In genomic region chr6:90694802-90695201, GRCh38 we compare ENCODE assay signal across 1 cellular context.
TF ChIP-seq lines count a peak whose summit lies in the region.

No MANE protein-coding gene starts in this region.

TF ChIP-seq in HEK293, 187 proteins besides CTCF, POLR2A, EP300 and RAD21 (continued from another document):
- TF ChIP-seq, protein P1, sequence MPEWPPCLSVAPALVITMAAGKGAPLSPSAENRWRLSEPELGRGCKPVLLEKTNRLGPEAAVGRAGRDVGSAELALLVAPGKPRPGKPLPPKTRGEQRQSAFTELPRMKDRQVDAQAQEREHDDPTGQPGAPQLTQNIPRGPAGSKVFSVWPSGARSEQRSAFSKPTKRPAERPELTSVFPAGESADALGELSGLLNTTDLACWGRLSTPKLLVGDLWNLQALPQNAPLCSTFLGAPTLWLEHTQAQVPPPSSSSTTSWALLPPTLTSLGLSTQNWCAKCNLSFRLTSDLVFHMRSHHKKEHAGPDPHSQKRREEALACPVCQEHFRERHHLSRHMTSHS (tag by site-specific recombination; IDR thresholded peaks at IDR 0.05): no peak
